In the genomic region with DNA sequence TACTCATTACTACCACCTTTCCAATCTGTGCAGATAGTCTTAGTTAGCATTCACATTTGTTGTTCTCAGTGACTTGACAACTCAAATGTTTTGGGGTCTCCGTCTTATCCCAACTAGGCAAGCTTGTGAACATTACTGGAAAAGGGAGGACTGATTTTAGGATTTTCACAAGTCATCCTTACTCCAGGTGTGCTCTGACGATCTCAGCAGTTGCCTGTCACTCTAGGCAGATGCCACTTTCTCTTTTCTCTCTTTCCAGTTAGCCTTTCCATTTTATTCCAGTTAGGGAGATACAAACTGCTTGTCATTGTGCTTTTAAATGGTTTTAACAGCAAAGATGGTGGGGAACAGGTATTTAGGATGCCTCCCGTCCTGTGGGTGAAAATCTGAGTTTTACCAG, we compare ENCODE assay signal across 8 cellular contexts. TPM values are rescaled to one million over a fixed set of nuclear protein-coding genes. Genes with fewer than 3 reads are reported as not detected.
DNase-seq lines count a peak whose midpoint lies in the region; ATAC-seq and TF ChIP-seq lines count a peak whose summit lies in the region.

No MANE protein-coding gene starts in this region.

- no peaks in the 10 kb centered on the region for H3K27me3 Mint-ChIP-seq in MCF 10A (ENCODE audit: insufficient read depth, unreplicated experiment)
- no peaks in the 10 kb centered on the region for H3K27me3 Mint-ChIP-seq in mesothelial cell of epicardium (ENCODE audit: low read depth)

- CTCF ChIA-PET in MCF 10A (lab: Yijun Ruan, JAX) = interaction anchor here (0.6 to 3.4 kb wide), 10 partner anchors 8 to 369 kb away, joined by 3 to 24 read pairs (median 4); partner anchors contain the start of genes RAB5B and ZC3H10

- POLR2A ChIA-PET in MCF 10A (lab: Yijun Ruan, JAX) = interaction anchor here (0.7 to 10.0 kb wide), 18 partner anchors 9 to 367 kb away, joined by 3 to 249 read pairs (median 8); partner anchors contain the start of genes DGKA, DNAJC14, ERBB3 and ESYT1

- H3K4me1 ChIP-seq in heart right ventricle = peaks cover 9 to 30% (median 25%) of the 10 kb centered on the region in 9 donors
- peaks cover 0 to 9% of the 10 kb centered on the region in 2 donors for H3K4me1 ChIP-seq in aorta (ENCODE audit: control insufficient read depth in 1 of 2, insufficient read depth in 2 of 2, low read length in 2 of 2)

- H3K36me3 Mint-ChIP-seq in MCF 10A (ENCODE audit: insufficient read depth, unreplicated experiment) (peaks cover 55% of the 10 kb centered on the region), mesothelial cell of epicardium (peaks cover 22% of the 10 kb centered on the region)

- no peak for TF ChIP-seq CTCF in heart right ventricle (IDR thresholded peaks at IDR 0.05)
- TF ChIP-seq CTCF in MCF 10A (IDR thresholded peaks at IDR 0.05; ENCODE audit: unreplicated experiment) = no peak
- TF ChIP-seq CTCF in mesothelial cell of epicardium (IDR thresholded peaks at IDR 0.05; ENCODE audit: unreplicated experiment) = no peak

- H3K27ac Mint-ChIP-seq in MCF 10A (ENCODE audit: low read depth, unreplicated experiment) (peak overlapping the region; percentile 95), mesothelial cell of epicardium (peak overlapping the region; percentile 98)

- H3K4me3 ChIP-seq in heart right ventricle (peak overlapping the region; percentile 62 to 97 (median 87)), aorta (ENCODE audit: low read length in 2 of 2) (peak overlapping the region; percentile 44 to 67)

- H3K36me3 ChIP-seq in heart right ventricle (peaks cover 0 to 49% (median 40%) of the 10 kb centered on the region in 9 donors), aorta (ENCODE audit: control insufficient read depth in 1 of 2, insufficient read depth in 2 of 2, low read length in 1 of 2) (peaks cover 0 to 6% of the 10 kb centered on the region in 2 donors)

- H3K27me3 ChIP-seq in heart right ventricle (no peaks in the 10 kb centered on the region), aorta (ENCODE audit: control insufficient read depth in 1 of 2, insufficient read depth in 2 of 2, low read length in 1 of 2) (no peaks in the 10 kb centered on the region)

- H3K4me3 Mint-ChIP-seq in MCF 10A (ENCODE audit: unreplicated experiment) (peak overlapping the region; percentile 97), mesothelial cell of epicardium (peak overlapping the region; percentile 96)

- H3K9me3 Mint-ChIP-seq in MCF 10A (ENCODE audit: unreplicated experiment) (no peaks in the 10 kb centered on the region), mesothelial cell of epicardium (no peaks in the 10 kb centered on the region)

- peak overlapping the region in 5 of 10 donors; percentile 83 to 93 (median 90) for H3K27ac ChIP-seq in heart right ventricle
- H3K27ac ChIP-seq in aorta (ENCODE audit: low read depth in 1 of 2, low read length in 2 of 2) = no peak overlapping the region

- H3K4me1 Mint-ChIP-seq in MCF 10A (ENCODE audit: insufficient read depth, unreplicated experiment) (peaks cover 10% of the 10 kb centered on the region), mesothelial cell of epicardium (peaks cover 29% of the 10 kb centered on the region)

- no TSS peak for BruUV-seq in MCF 10A (replicated peaks; lab: Mats Ljungman, UMichigan)

- DNase-seq in heart right ventricle = no peak
- no peak for DNase-seq in left ventricle myocardium superior
- DNase-seq in MCF 10A (ENCODE audit: unreplicated experiment) = no peak
- DNase-seq in mesothelial cell of epicardium (ENCODE audit: low spot score in 2 of 2, unreplicated experiment in 2 of 2) = no peak
- DNase-seq in aorta = no peak
- DNase-seq in effector CD8-positive, alpha-beta T cell (lab: John Stamatoyannopoulos, UW) = no peak
- no peak for DNase-seq in EL
- DNase-seq in DMS 273 treated with DMSO at 0.1 percent for 48 hours (lab: John Stamatoyannopoulos, UW) = no peak

- H3K9me3 ChIP-seq in heart right ventricle (no peaks in the 10 kb centered on the region), aorta (ENCODE audit: control insufficient read depth, low read length) (no peaks in the 10 kb centered on the region)

- 35 to 37% methylated on average over 3 of the region's 3 CpGs for WGBS in heart right ventricle, 2 donors
- 30 to 36% methylated on average over 3 of the region's 3 CpGs for WGBS in aorta, 2 donors

- ATAC-seq in heart right ventricle (no peak), left ventricle myocardium superior (no peak), aorta (ENCODE audit: low FRiP score) (no peak)

- intact Hi-C loops in heart right ventricle (cut with DNase I) (loop anchor here in 2 of 10 donors (10.0 kb wide), 2 partner anchors 61 to 111 kb away; partner anchors contain the start of genes RPS26 (in 2 of the 2) and SUOX (in 1 of the 2)), left ventricle myocardium superior (cut with micrococcal nuclease) (no loop called here), MCF 10A (cut with micrococcal nuclease) (no loop called here), aorta (cut with DNase I) (loop anchor here in 1 of 2 donors (10.0 kb wide), 2 partner anchors 61 to 101 kb away; partner anchors contain the start of gene RPS26)

RNA-seq across cellular contexts. Expression of gene PA2G4, which starts 1.1 kb away (rescaled TPM):
- 10 to 100 TPM; 64.3 to 91.9 (median 71.5) TPM for total RNA-seq in heart right ventricle
- polyA plus RNA-seq in heart right ventricle = 100 to 1,000 TPM in 1 of 2 donors, 10 to 100 TPM in 1; 79.4 to 148 TPM
- 77.1 TPM for total RNA-seq in left ventricle myocardium superior
- 158 and 205 TPM in 2 replicates for total RNA-seq in MCF 10A (2022)
- 90.4 to 96.7 TPM (median 91.4 TPM) in 3 replicates for total RNA-seq in mesothelial cell of epicardium
- 10 to 100 TPM; 59.9 to 63.5 TPM for total RNA-seq in aorta
- polyA plus RNA-seq in aorta = 10 to 100 TPM; 79.6 to 80.8 TPM

RNA-seq across cellular contexts. Expression of gene RPL41, which starts 10.9 kb away (rescaled TPM):
- 1,000 to 10,000 TPM; 1,835 to 2,619 (median 2,004) TPM for total RNA-seq in heart right ventricle
- 1,000 to 10,000 TPM in 1 of 2 donors, 100 to 1,000 TPM in 1; 475 to 5,263 TPM for polyA plus RNA-seq in heart right ventricle
- 1,980 TPM for total RNA-seq in left ventricle myocardium superior
- total RNA-seq in MCF 10A (2022) = 4,675 and 4,734 TPM in 2 replicates
- total RNA-seq in mesothelial cell of epicardium = 3,814 to 4,057 TPM (median 4,017 TPM) in 3 replicates
- 1,000 to 10,000 TPM; 2,225 to 2,370 TPM for total RNA-seq in aorta
- 1,000 to 10,000 TPM; 5,850 to 7,278 TPM for polyA plus RNA-seq in aorta

RNA-seq across cellular contexts. Expression of gene ZC3H10, which starts 12.6 kb away (rescaled TPM):
- 1 to 10 TPM; 3.6 to 5.8 (median 4.9) TPM for total RNA-seq in heart right ventricle
- 1 to 10 TPM; 2.1 to 3.4 TPM for polyA plus RNA-seq in heart right ventricle
- total RNA-seq in left ventricle myocardium superior = 5.5 TPM
- total RNA-seq in MCF 10A (2022) = 2.8 and 3.5 TPM in 2 replicates
- total RNA-seq in mesothelial cell of epicardium = 7.8 to 9.2 TPM (median 8.0 TPM) in 3 replicates
- total RNA-seq in aorta = 1 to 10 TPM; 8.9 to 9.6 TPM
- polyA plus RNA-seq in aorta = 1 to 10 TPM; 1.8 to 3.1 TPM

RNA-seq across cellular contexts. Expression of gene ESYT1, which starts 22.6 kb away (rescaled TPM):
- total RNA-seq in heart right ventricle = 10 to 100 TPM; 28.8 to 47.5 (median 31.9) TPM
- polyA plus RNA-seq in heart right ventricle = 10 to 100 TPM; 20.9 to 57.3 TPM
- 28.0 TPM for total RNA-seq in left ventricle myocardium superior
- total RNA-seq in MCF 10A (2022) = 111 and 123 TPM in 2 replicates
- total RNA-seq in mesothelial cell of epicardium = 64.7 to 69.4 TPM (median 67.2 TPM) in 3 replicates
- total RNA-seq in aorta = 100 to 1,000 TPM; 103 to 106 TPM
- 10 to 100 TPM; 27.0 to 54.6 TPM for polyA plus RNA-seq in aorta

RNA-seq across cellular contexts. Expression of gene ERBB3, which starts 25.5 kb away (rescaled TPM):
- total RNA-seq in heart right ventricle (1 to 10 TPM in 9 of 10 donors, under 1 TPM in 1; 0.80 to 6.1 (median 2.9) TPM), left ventricle myocardium superior (2.9 TPM), MCF 10A (2022) (1.1 and 3.7 TPM in 2 replicates), mesothelial cell of epicardium (58.2 to 59.1 TPM (median 59.0 TPM) in 3 replicates), aorta (1 to 10 TPM; 3.2 to 5.1 TPM)
- polyA plus RNA-seq in heart right ventricle (1 to 10 TPM; 2.1 to 7.8 TPM), aorta (1 to 10 TPM in 1 of 2 donors, under 1 TPM in 1; 0.23 to 9.6 TPM)
